In genomic region chr7:42935861-42936260, GRCh38 we compare ENCODE assay signal across 21 cellular contexts.
"Had no signal": no experiment of that assay in that cellular context is flagged by ENCODE, and none has a peak within 500 bp of the region (broad histone marks: within the 10 kb centered on the region; RNA-seq: fewer than 3 reads in every experiment).

No MANE protein-coding gene starts in this region.

- H3K27ac ChIP-seq: ascending aorta, coronary artery, gastrocnemius medialis, suprapubic skin, transverse colon, uterus, WERI-Rb-1 had no signal

- H3K36me3 ChIP-seq: uterus had no signal

- H3K27ac Mint-ChIP-seq: activated CD4-positive, alpha-beta memory T cell treated with anti-CD3 and anti-CD28 coated beads for 36 hours; mesothelial cell of epicardium; nephron progenitor cell; stimulated activated naive CD8-positive, alpha-beta T cell treated with anti-CD3 and anti-CD28 coated beads, Interleukin-15, amount 100 ng/mL, for 72 hours had no signal

- DNase-seq: activated CD4-positive, alpha-beta memory T cell treated with anti-CD3 and anti-CD28 coated beads for 36 hours; activated effector memory CD4-positive, alpha-beta T cell treated with anti-CD3 and anti-CD28 coated beads, Interleukin-2, amount 50 U/mL, for 16 hours; activated T-cell treated with anti-CD3 and anti-CD28 coated beads, Interleukin-2, amount 50 U/mL, for 1 hour; gastrocnemius medialis; head of caudate nucleus; kidney; nephron progenitor cell; occipital lobe; posterior cingulate gyrus; stimulated activated CD4-positive, alpha-beta T cell treated with anti-CD3 and anti-CD28 coated beads, Interleukin-12 subunit alpha, Interleukin-12 subunit beta, amount 100 ng/mL, for 4 hours; stimulated activated CD4-positive, alpha-beta T cell treated with anti-CD3 and anti-CD28 coated beads, Interleukin-2, amount 100 ng/mL, for 24 hours; stimulated activated naive CD8-positive, alpha-beta T cell treated with anti-CD3 and anti-CD28 coated beads, Interleukin-15, amount 100 ng/mL, for 72 hours; transverse colon; uterus; WERI-Rb-1 had no signal

- ATAC-seq: gastrocnemius medialis; left lobe of liver; stimulated activated naive CD8-positive, alpha-beta T cell treated with anti-CD3 and anti-CD28 coated beads, Interleukin-15, amount 100 ng/mL, for 72 hours had no signal

- H3K4me3 Mint-ChIP-seq: activated CD4-positive, alpha-beta memory T cell treated with anti-CD3 and anti-CD28 coated beads for 36 hours; mesothelial cell of epicardium; nephron progenitor cell had no signal

- H3K27me3 ChIP-seq: ascending aorta, gastrocnemius medialis, suprapubic skin, transverse colon, uterus had no signal

- H3K27me3 Mint-ChIP-seq: activated CD4-positive, alpha-beta memory T cell treated with anti-CD3 and anti-CD28 coated beads for 36 hours; stimulated activated naive CD8-positive, alpha-beta T cell treated with anti-CD3 and anti-CD28 coated beads, Interleukin-15, amount 100 ng/mL, for 72 hours had no signal

- H3K4me3 ChIP-seq: ascending aorta, coronary artery, gastrocnemius medialis, lung, suprapubic skin, transverse colon, uterus had no signal

- H3K9me3 Mint-ChIP-seq: activated CD4-positive, alpha-beta memory T cell treated with anti-CD3 and anti-CD28 coated beads for 36 hours; mesothelial cell of epicardium; nephron progenitor cell; stimulated activated naive CD8-positive, alpha-beta T cell treated with anti-CD3 and anti-CD28 coated beads, Interleukin-15, amount 100 ng/mL, for 72 hours had no signal
